In the genomic region with DNA sequence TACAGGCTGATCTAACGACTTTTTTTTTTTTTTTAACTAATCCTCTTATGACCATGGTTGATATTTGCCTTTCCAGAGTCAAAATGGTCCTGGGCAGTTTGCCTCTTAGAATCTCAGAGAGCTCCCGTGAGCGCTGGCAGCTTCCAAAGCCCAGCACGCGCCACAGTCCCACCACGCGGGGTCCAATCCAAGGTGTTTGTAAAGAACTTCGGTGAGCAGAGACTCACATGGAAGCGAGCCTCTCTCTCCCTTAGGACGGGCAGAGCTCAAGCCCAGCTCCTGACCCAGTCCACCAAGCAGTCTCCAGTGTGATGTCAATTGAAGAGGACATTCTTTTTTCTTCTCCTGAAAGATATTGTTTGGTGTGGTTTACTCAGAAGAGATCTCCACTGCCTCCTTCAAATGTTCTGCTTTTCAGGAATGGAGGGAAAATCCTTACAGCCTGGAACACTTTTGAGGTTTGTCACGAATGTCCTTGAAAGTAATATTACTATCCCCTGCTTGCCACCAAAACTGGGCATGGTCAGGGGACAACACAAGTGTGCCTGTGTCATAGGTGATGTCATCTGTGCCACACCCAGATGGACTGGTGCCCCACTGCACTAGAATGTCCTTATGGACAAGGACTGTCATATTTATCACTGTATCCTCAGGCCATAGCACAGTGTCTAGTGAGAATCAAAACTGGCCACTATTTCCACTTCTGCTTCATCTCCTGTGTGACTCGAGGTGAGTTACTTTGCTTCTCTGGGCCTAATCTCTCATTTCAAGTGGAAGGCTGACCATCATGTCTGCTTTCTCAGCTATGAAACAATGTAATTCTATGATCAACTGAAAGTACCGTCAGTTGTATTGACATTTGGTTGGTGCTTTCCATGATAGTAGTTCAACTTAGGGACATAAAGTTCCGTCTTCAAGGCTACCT, we compare ENCODE assay signal across 22 cellular contexts.
"Had no signal": no experiment of that assay in that cellular context is flagged by ENCODE, and none has a peak within 500 bp of the region (broad histone marks: within the 10 kb centered on the region; RNA-seq: fewer than 3 reads in every experiment).

No MANE protein-coding gene starts in this region.

- H3K27me3 ChIP-seq: brain microvascular endothelial cell, cardiac muscle cell, SJCRH30 had no signal

- H3K9ac ChIP-seq: SK-N-SH had no signal

- DNase-seq: activated CD4-positive, alpha-beta T cell treated with anti-CD3 and anti-CD28 coated beads for 36 hours; activated CD8-positive, alpha-beta memory T cell treated with anti-CD3 and anti-CD28 coated beads, Interleukin-2, amount 50 U/mL, for 4 hours; activated CD8-positive, alpha-beta T cell treated with anti-CD3 and anti-CD28 coated beads for 36 hours; activated gamma-delta T cell treated with Interleukin-2 at 50 U/mL for 16 hours; activated naive CD4-positive, alpha-beta T cell treated with anti-CD3 and anti-CD28 coated beads, Interleukin-2, amount 10 ng/mL, durations not matched to agents 7 days and 5 days; activated naive CD8-positive, alpha-beta T cell treated with anti-CD3 and anti-CD28 coated beads for 36 hours; activated T-cell treated with anti-CD3 and anti-CD28 coated beads, Interleukin-2, amount 50 U/mL, for 72 hours; brain microvascular endothelial cell; cerebellar nuclear complex; MM.1S; NCI-H1105; NCI-H1436; NCI-H187; NCI-H2081; NCI-H2227 treated with DMSO at 0.1 percent for 48 hours; NCI-H446 treated with DMSO at 0.1 percent for 48 hours; NCI-H774; SJCRH30; SK-N-SH; T-helper 1 cell; WERI-Rb-1 had no signal

- H3K4me3 ChIP-seq: cardiac muscle cell, SJCRH30 had no signal

- H3K9me3 ChIP-seq: SJCRH30, SK-N-SH had no signal

- H3K27ac ChIP-seq: brain microvascular endothelial cell, cardiac muscle cell, SJCRH30, WERI-Rb-1 had no signal

- H3K4me2 ChIP-seq: SK-N-SH had no signal

- H3K36me3 ChIP-seq: brain microvascular endothelial cell, cardiac muscle cell, SJCRH30, WERI-Rb-1 had no signal

- H3K9me2 ChIP-seq: SK-N-SH had no signal

- H3K4me1 ChIP-seq: SJCRH30 had no signal

- ATAC-seq: activated CD4-positive, alpha-beta T cell treated with anti-CD3 and anti-CD28 coated beads for 36 hours; activated CD8-positive, alpha-beta T cell treated with anti-CD3 and anti-CD28 coated beads for 36 hours; activated T-cell treated with anti-CD3 and anti-CD28 coated beads, Interleukin-2, amount 50 U/mL, for 72 hours had no signal
